In genomic region chr15:63246691-63247464, GRCh38 we compare ENCODE assay signal across 11 cellular contexts. TPM values are rescaled to one million over a fixed set of nuclear protein-coding genes. Genes with fewer than 3 reads are reported as not detected.
A peak's percentile ranks its signal among the peaks of the same experiment; 100 is the strongest.
DNase-seq lines count a peak whose midpoint lies in the region; ATAC-seq and TF ChIP-seq lines count a peak whose summit lies in the region.
"Had no signal": no experiment of that assay in that cellular context is flagged by ENCODE, and none has a peak within 500 bp of the region (broad histone marks: within the 10 kb centered on the region; RNA-seq: fewer than 3 reads in every experiment).

No MANE protein-coding gene starts in this region.

- no peaks in the 10 kb centered on the region for H3K27me3 Mint-ChIP-seq in T-helper 2 cell treated with Interferon-gamma antibody and Interleukin-4, amounts not matched to agents 5 μg/mL and 100 μg/mL, for 36 hours (ENCODE audit: low read depth)
- H3K27me3 Mint-ChIP-seq: activated naive CD4-positive, alpha-beta T cell treated with anti-CD3 and anti-CD28 coated beads, Interleukin-2, amount 50 U/mL, for 24 hours had no signal

- no peaks in the 10 kb centered on the region for H3K9me3 Mint-ChIP-seq in T-helper 2 cell treated with Interferon-gamma antibody and Interleukin-4, amounts not matched to agents 5 μg/mL and 100 μg/mL, for 36 hours
- H3K9me3 Mint-ChIP-seq: activated naive CD4-positive, alpha-beta T cell treated with anti-CD3 and anti-CD28 coated beads, Interleukin-2, amount 50 U/mL, for 24 hours had no signal

- DNase-seq in T-helper 2 cell treated with Interferon-gamma antibody and Interleukin-4, amounts not matched to agents 5 μg/mL and 100 μg/mL, for 36 hours (ENCODE audit: low spot score) = no peak
- DNase-seq in T-helper 2 cell = no peak
- peak; percentile 99 for DNase-seq in amniotic epithelial cell (ENCODE audit: low read depth)
- DNase-seq in hepatocyte (ENCODE audit: low spot score) = peak; percentile 55
- no peak for DNase-seq in transverse colon
- no peak for DNase-seq in NCI-H187 (lab: John Stamatoyannopoulos, UW)
- no peak for DNase-seq in stimulated activated CD4-positive, alpha-beta T cell treated with anti-CD3 and anti-CD28 coated beads, Interleukin-2, amount 100 ng/mL, for 24 hours

- in situ Hi-C loops in transverse colon (cut with MboI; ENCODE audit: low pct_ligation_motif_present in 1 of 4, low pct_unique_long_range_greater_than_20kb in 1 of 4, low sequenced_read_pairs in 3 of 4) = no loop called here

- TF ChIP-seq CTCF in hepatocyte (IDR thresholded peaks at IDR 0.05; ENCODE audit: poor library complexity) (no peak), transverse colon (IDR thresholded peaks at IDR 0.05) (no peak)

- H3K4me3 Mint-ChIP-seq in T-helper 2 cell treated with Interferon-gamma antibody and Interleukin-4, amounts not matched to agents 5 μg/mL and 100 μg/mL, for 36 hours = no peak overlapping the region
- H3K4me3 Mint-ChIP-seq: activated naive CD4-positive, alpha-beta T cell treated with anti-CD3 and anti-CD28 coated beads, Interleukin-2, amount 50 U/mL, for 24 hours had no signal

- peaks cover 71% of the 10 kb centered on the region for H3K36me3 Mint-ChIP-seq in T-helper 2 cell treated with Interferon-gamma antibody and Interleukin-4, amounts not matched to agents 5 μg/mL and 100 μg/mL, for 36 hours (ENCODE audit: low read depth)

- TF ChIP-seq EP300 in transverse colon (IDR thresholded peaks at IDR 0.05; ENCODE audit: low read depth) = no peak

- H3K27ac Mint-ChIP-seq in T-helper 2 cell treated with Interferon-gamma antibody and Interleukin-4, amounts not matched to agents 5 μg/mL and 100 μg/mL, for 36 hours = peak overlapping the region; percentile 19
- H3K27ac Mint-ChIP-seq: activated naive CD4-positive, alpha-beta T cell treated with anti-CD3 and anti-CD28 coated beads, Interleukin-2, amount 50 U/mL, for 24 hours had no signal

- peaks cover 10% of the 10 kb centered on the region for H3K79me2 ChIP-seq in hepatocyte

- no peak overlapping the region for H2AFZ ChIP-seq in hepatocyte

- peaks cover 39% of the 10 kb centered on the region for H3K4me1 Mint-ChIP-seq in T-helper 2 cell treated with Interferon-gamma antibody and Interleukin-4, amounts not matched to agents 5 μg/mL and 100 μg/mL, for 36 hours (ENCODE audit: low read depth)

- no peaks in the 10 kb centered on the region for H3K27me3 ChIP-seq in hepatocyte
- H3K27me3 ChIP-seq in transverse colon = no peaks in the 10 kb centered on the region
- H3K27me3 ChIP-seq: SJSA1 had no signal

- H3K9me3 ChIP-seq in hepatocyte (ENCODE audit: low read depth) (no peaks in the 10 kb centered on the region), transverse colon (no peaks in the 10 kb centered on the region)
- H3K9me3 ChIP-seq: SJSA1 had no signal

- no peak overlapping the region for H3K4me2 ChIP-seq in hepatocyte

- H3K4me3 ChIP-seq in hepatocyte (no peak overlapping the region), transverse colon (no peak overlapping the region)
- H3K4me3 ChIP-seq: SJSA1 had no signal

- no peaks in the 10 kb centered on the region for H3K36me3 ChIP-seq in hepatocyte (replicated peaks; ENCODE audit: insufficient read depth, low read depth)
- no peaks in the 10 kb centered on the region for H3K36me3 ChIP-seq in transverse colon

- no peak for TF ChIP-seq POLR2A in transverse colon (IDR thresholded peaks at IDR 0.05)

- H3K4me1 ChIP-seq in hepatocyte (ENCODE audit: insufficient read depth) = peaks cover 10% of the 10 kb centered on the region
- peaks cover 0 to 21% (median 2%) of the 10 kb centered on the region in 4 donors for H3K4me1 ChIP-seq in transverse colon

- no peaks in the 10 kb centered on the region for H3K9me2 ChIP-seq in hepatocyte (replicated peaks; ENCODE audit: insufficient read depth)

- no peak for ATAC-seq in GM21360 (IDR thresholded peaks at IDR 0.05; ENCODE audit: unreplicated experiment)

- intact Hi-C loops in transverse colon (cut with DNase I; ENCODE audit: low total_unique reads) = no loop called here

- 79% methylated on average over 5 of the region's 5 CpGs for WGBS in hepatocyte (ENCODE audit: low lambda C conversion rate, missing lambda C conversion rate)
- 80% methylated on average over 5 of the region's 5 CpGs; no CpG with 5 or more reads in 1 of the 2 donors for WGBS in transverse colon (ENCODE audit: low coverage in 1 of 2), 2 donors

- no peaks in the 10 kb centered on the region for H4K20me1 ChIP-seq in hepatocyte (ENCODE audit: insufficient read depth, poor library complexity, severe bottlenecking)

- H3K27ac ChIP-seq in hepatocyte (peak overlapping the region; percentile 70), transverse colon (peak overlapping the region; percentile 19 to 60 (median 44))
- H3K27ac ChIP-seq: 22Rv1, SJSA1 had no signal

RNA-seq across cellular contexts. Expression of gene APH1B, which starts 30.5 kb away (rescaled TPM):
- 19.5 and 19.9 TPM in 2 replicates for total RNA-seq in hepatocyte
- polyA plus RNA-seq in hepatocyte = 29.8 and 37.9 TPM in 2 replicates
- 1 to 10 TPM in 3 of 4 donors, under 1 TPM in 1; 0.80 to 9.7 (median 7.1) TPM for total RNA-seq in transverse colon

RNA-seq across cellular contexts. Expression of gene RAB8B, which starts 57.5 kb away (rescaled TPM):
- total RNA-seq in hepatocyte = 36.9 and 40.5 TPM in 2 replicates
- polyA plus RNA-seq in hepatocyte = 11.7 and 16.4 TPM in 2 replicates
- 10 to 100 TPM in 2 of 4 donors, 1 to 10 TPM in 2; 3.2 to 25.4 (median 9.5) TPM for total RNA-seq in transverse colon

Comparison
In these comparisons a context has a peak if more than half of its experiments do, and no peak if none do; other contexts are left out.
1. DNase-seq: peak in amniotic epithelial cell (single experiment) and hepatocyte (single experiment); none in T-helper 2 cell treated with Interferon-gamma antibody and Interleukin-4, amounts not matched to agents 5 μg/mL and 100 μg/mL, for 36 hours (single experiment), T-helper 2 cell (0 of 5), transverse colon (single experiment), NCI-H187 (0 of 2) and stimulated activated CD4-positive, alpha-beta T cell treated with anti-CD3 and anti-CD28 coated beads, Interleukin-2, amount 100 ng/mL, for 24 hours (0 of 2).